In the genomic region with DNA sequence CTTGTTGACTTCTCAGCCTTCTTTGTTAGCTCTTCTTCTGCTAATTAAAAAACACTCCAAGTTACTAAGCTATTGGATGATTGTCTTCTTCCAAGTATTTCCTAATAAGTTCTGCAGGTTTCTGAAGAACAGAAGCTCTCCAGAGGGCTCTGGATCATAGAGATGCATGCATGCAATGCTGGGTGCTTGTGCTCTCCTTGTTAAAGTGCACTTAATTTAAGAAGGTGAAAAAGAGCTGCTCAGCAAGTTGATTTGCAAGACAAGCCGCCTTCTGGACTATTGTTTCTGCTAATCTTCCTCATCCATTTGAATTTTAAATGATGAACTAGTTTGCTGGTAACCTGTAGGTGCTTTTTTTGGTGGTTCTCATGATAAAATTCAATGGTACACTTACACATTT, we compare ENCODE assay signal across 16 cellular contexts. TPM values are rescaled to one million over a fixed set of nuclear protein-coding genes. Genes with fewer than 3 reads are reported as not detected.
DNase-seq lines count a peak whose midpoint lies in the region; ATAC-seq, FAIRE-seq and TF ChIP-seq lines count a peak whose summit lies in the region.
"Had no signal": no experiment of that assay in that cellular context is flagged by ENCODE, and none has a peak within 500 bp of the region (broad histone marks: within the 10 kb centered on the region; RNA-seq: fewer than 3 reads in every experiment).

No MANE protein-coding gene starts in this region.

- TF ChIP-seq POLR2A in H54 (IDR thresholded peaks at IDR 0.05; ENCODE audit: low read depth, low read length), result no peak

- no peaks in the 10 kb centered on the region for H3K27me3 Mint-ChIP-seq in GM23338 (ENCODE audit: insufficient read depth, low read depth, poor library complexity)
- no peaks in the 10 kb centered on the region for H3K27me3 Mint-ChIP-seq in WTC11 (ENCODE audit: low read depth)
- H3K27me3 Mint-ChIP-seq in activated CD4-positive, alpha-beta memory T cell treated with anti-CD3 and anti-CD28 coated beads for 36 hours, result no peaks in the 10 kb centered on the region
- H3K27me3 Mint-ChIP-seq: CD4-positive, CD25-positive, alpha-beta regulatory T cell had no signal

- H3K4me1 ChIP-seq in GM23338 (ENCODE audit: insufficient read depth), result peaks cover 81% of the 10 kb centered on the region
- H3K4me1 ChIP-seq in HUES64 (ENCODE audit: insufficient read depth, low read length), result peaks cover 90% of the 10 kb centered on the region
- H3K4me1 ChIP-seq in iPS-20b (ENCODE audit: insufficient read depth, low read length), result peaks cover 59% of the 10 kb centered on the region
- no peaks in the 10 kb centered on the region for H3K4me1 ChIP-seq in small intestine (ENCODE audit: control insufficient read depth in 2 of 2, insufficient read depth in 1 of 2, low read depth in 1 of 2, low read length in 1 of 2)

- no peaks in the 10 kb centered on the region; the same call in 1 of the 2 replicates for H3F3A ChIP-seq in GM23338 (replicated peaks; ENCODE audit: low read depth)

- ATAC-seq in GM23338, result peak; percentile 85
- peak; percentile 49 for ATAC-seq in WTC11
- ATAC-seq: GM12878 had no signal

- intact Hi-C loops in activated CD4-positive, alpha-beta memory T cell treated with anti-CD3 and anti-CD28 coated beads for 36 hours (cut with micrococcal nuclease), result no loop called here

- H3K4me1 Mint-ChIP-seq in GM23338 (peaks cover 84% of the 10 kb centered on the region), WTC11 (peaks cover 92% of the 10 kb centered on the region)
- H3K4me1 Mint-ChIP-seq in activated CD4-positive, alpha-beta memory T cell treated with anti-CD3 and anti-CD28 coated beads for 36 hours (ENCODE audit: low read depth), result peaks cover 16% of the 10 kb centered on the region

- FAIRE-seq in H54 (lab: Jason Lieb, UNC) (no peak), small intestine (lab: Jason Lieb, UNC) (no peak)
- FAIRE-seq: GM12878, GM18507 had no signal

- CTCF ChIA-PET in WTC11 (lab: Charles Lee), result interaction anchor here (1.4 to 1.5 kb wide), 2 partner anchors 41 to 682 kb away, joined by 4 read pairs; no protein-coding TSS in a partner anchor
- CTCF ChIA-PET in activated CD4-positive, alpha-beta memory T cell treated with anti-CD3 and anti-CD28 coated beads for 36 hours (lab: Charles Lee), result interaction anchor here (0.6 to 1.8 kb wide), 2 partner anchors 38 to 82 kb away, joined by 3 to 4 read pairs; no protein-coding TSS in a partner anchor

- peak overlapping the region; percentile 93 for H3K27ac ChIP-seq in GM23338 (ENCODE audit: low read depth)
- H3K27ac ChIP-seq in HUES64 (ENCODE audit: low read depth, low read length), result peak overlapping the region; percentile 91
- H3K27ac ChIP-seq in iPS-20b (ENCODE audit: low read length), result peak overlapping the region; percentile 65
- H3K27ac ChIP-seq in small intestine (ENCODE audit: low read depth in 1 of 2, low read length in 1 of 2), result no peak overlapping the region
- H3K27ac ChIP-seq: BLaER1 treated with 17β-estradiol and CSF1 and Interleukin-3, amounts not matched to agents 10 nM and 100 nM; GM23248 had no signal

- TF ChIP-seq CTCF in GM23338 (conservative IDR thresholded peaks at IDR 0.05; ENCODE audit: low read depth in 2 of 2), result no peak
- TF ChIP-seq CTCF in WTC11 (IDR thresholded peaks at IDR 0.05), result no peak

- H3K4me3 ChIP-seq in GM23338 (peak overlapping the region; percentile 33), HUES64 (ENCODE audit: low read length) (peak overlapping the region; percentile 31; the same call in 1 of the 2 replicates), iPS-20b (ENCODE audit: low read length) (peak overlapping the region; percentile 23; the same call in 1 of the 2 replicates), small intestine (ENCODE audit: low read depth in 1 of 2, low read length in 2 of 2) (no peak overlapping the region)
- H3K4me3 ChIP-seq: BLaER1 treated with 17β-estradiol and CSF1 and Interleukin-3, amounts not matched to agents 10 nM and 100 nM; GM12878; GM23248 had no signal

- peaks cover 22% of the 10 kb centered on the region; the same call in 2 of the 3 replicates for H3K36me3 Mint-ChIP-seq in GM23338 (ENCODE audit: low read depth)
- H3K36me3 Mint-ChIP-seq in WTC11, result peaks cover 9% of the 10 kb centered on the region; the same call in 1 of the 2 replicates
- peaks cover 18% of the 10 kb centered on the region for H3K36me3 Mint-ChIP-seq in activated CD4-positive, alpha-beta memory T cell treated with anti-CD3 and anti-CD28 coated beads for 36 hours

- DNase-seq in GM23338 (ENCODE audit: low spot score) (peak; percentile 55), WTC11 (ENCODE audit: low spot score) (no peak), H54 (ENCODE audit: insufficient read length, low spot score) (no peak), small intestine (no peak)
- DNase-seq in activated CD8-positive, alpha-beta memory T cell treated with anti-CD3 and anti-CD28 coated beads, Interleukin-2, amount 50 U/mL, for 4 hours, result no peak
- no peak for DNase-seq in activated CD4-positive, alpha-beta memory T cell treated with anti-CD3 and anti-CD28 coated beads for 36 hours
- DNase-seq: ACHN; CD4-positive, CD25-positive, alpha-beta regulatory T cell; DMS79; GM23248; HCEC 1CT had no signal

- H3K9ac ChIP-seq in HUES64 (ENCODE audit: low read depth, low read length) (no peak overlapping the region), iPS-20b (ENCODE audit: low read depth, low read length) (peak overlapping the region; percentile 30; the same call in 1 of the 2 replicates)
- H3K9ac ChIP-seq: BLaER1 treated with 17β-estradiol and CSF1 and Interleukin-3, amounts not matched to agents 10 nM and 100 nM; GM23248 had no signal

- no peak overlapping the region for H2AFZ ChIP-seq in GM23338
- H2AFZ ChIP-seq: GM23248 had no signal

- no peaks in the 10 kb centered on the region for H4K20me1 ChIP-seq in GM23338 (replicated peaks; ENCODE audit: insufficient read depth)

- no peaks in the 10 kb centered on the region for H3K36me3 ChIP-seq in GM23338 (ENCODE audit: insufficient read depth)
- peaks cover 32% of the 10 kb centered on the region for H3K36me3 ChIP-seq in HUES64 (ENCODE audit: insufficient read depth, low read length)
- H3K36me3 ChIP-seq in iPS-20b (ENCODE audit: insufficient read depth, low read depth, low read length), result peaks cover 27% of the 10 kb centered on the region
- peaks cover under 1 to 6% of the 10 kb centered on the region in 2 donors for H3K36me3 ChIP-seq in small intestine (ENCODE audit: control insufficient read depth in 2 of 2, insufficient read depth in 2 of 2, low read length in 2 of 2)

- peak overlapping the region; percentile 93 for H3K27ac Mint-ChIP-seq in GM23338
- peak overlapping the region; percentile 97 for H3K27ac Mint-ChIP-seq in WTC11
- H3K27ac Mint-ChIP-seq in activated CD4-positive, alpha-beta memory T cell treated with anti-CD3 and anti-CD28 coated beads for 36 hours, result no peak overlapping the region
- H3K27ac Mint-ChIP-seq: CD4-positive, CD25-positive, alpha-beta regulatory T cell had no signal

- H3K4me2 ChIP-seq in GM23338, result peak overlapping the region; percentile 71
- H3K4me2 ChIP-seq: BLaER1 treated with 17β-estradiol and CSF1 and Interleukin-3, amounts not matched to agents 10 nM and 100 nM had no signal

- peaks cover 85% of the 10 kb centered on the region for H3K79me2 ChIP-seq in GM23338 (replicated peaks; ENCODE audit: insufficient read depth)

- H3K9me3 Mint-ChIP-seq in GM23338, result no peaks in the 10 kb centered on the region
- H3K9me3 Mint-ChIP-seq in WTC11, result no peaks in the 10 kb centered on the region
- no peaks in the 10 kb centered on the region for H3K9me3 Mint-ChIP-seq in activated CD4-positive, alpha-beta memory T cell treated with anti-CD3 and anti-CD28 coated beads for 36 hours
- H3K9me3 Mint-ChIP-seq: CD4-positive, CD25-positive, alpha-beta regulatory T cell had no signal

- H3K4me3 Mint-ChIP-seq in GM23338, result peak overlapping the region; percentile 47; the same call in 2 of the 3 replicates
- peak overlapping the region; percentile 37 for H3K4me3 Mint-ChIP-seq in WTC11
- H3K4me3 Mint-ChIP-seq in activated CD4-positive, alpha-beta memory T cell treated with anti-CD3 and anti-CD28 coated beads for 36 hours, result no peak overlapping the region
- H3K4me3 Mint-ChIP-seq: CD4-positive, CD25-positive, alpha-beta regulatory T cell had no signal

- WGBS in HUES64, result 22% methylated on average over 1 of the region's 1 CpG
- WGBS in small intestine, 3 donors, result 88 to 100% (median 96%) methylated on average over 1 of the region's 1 CpG

- no peaks in the 10 kb centered on the region for H3K9me2 ChIP-seq in GM23338 (ENCODE audit: insufficient read depth)

- H3K9me3 ChIP-seq in HUES64 (ENCODE audit: insufficient read depth, low read depth, low read length), result no peaks in the 10 kb centered on the region
- no peaks in the 10 kb centered on the region for H3K9me3 ChIP-seq in iPS-20b (ENCODE audit: insufficient read depth, low read depth, low read length)
- no peaks in the 10 kb centered on the region for H3K9me3 ChIP-seq in small intestine (ENCODE audit: control insufficient read depth, low read depth)
- H3K9me3 ChIP-seq: BLaER1 treated with 17β-estradiol and CSF1 and Interleukin-3, amounts not matched to agents 10 nM and 100 nM had no signal

- no peaks in the 10 kb centered on the region for H3K27me3 ChIP-seq in GM23338 (ENCODE audit: insufficient read depth)
- H3K27me3 ChIP-seq in HUES64 (ENCODE audit: insufficient read depth, low read length), result no peaks in the 10 kb centered on the region
- H3K27me3 ChIP-seq in iPS-20b (ENCODE audit: insufficient read depth, low read length), result no peaks in the 10 kb centered on the region
- H3K27me3 ChIP-seq in small intestine (ENCODE audit: control insufficient read depth in 2 of 2, insufficient read depth in 2 of 2, low read length in 2 of 2), result no peaks in the 10 kb centered on the region
- H3K27me3 ChIP-seq: BLaER1 treated with 17β-estradiol and CSF1 and Interleukin-3, amounts not matched to agents 10 nM and 100 nM had no signal

- POLR2A ChIA-PET in WTC11 (lab: Charles Lee), result interaction anchor here (1.1 to 1.3 kb wide), 2 partner anchors 17 to 39 kb away, joined by 3 to 5 read pairs; a partner anchor contains a TSS
- POLR2A ChIA-PET in activated CD4-positive, alpha-beta memory T cell treated with anti-CD3 and anti-CD28 coated beads for 36 hours (lab: Charles Lee), result no interaction called here

RNA-seq across cellular contexts. Expression of a gene that starts 16.1 kb away (rescaled TPM):
- 18.8 and 19.8 TPM in 2 replicates for total RNA-seq in GM23338 (2014; rRNA removed; shearing (Covaris generic))
- polyA plus RNA-seq in GM23338 (2016; fragmentation: Nextera tagmentation; extraction: Ambion mirVana) (80.5 and 86.5 TPM in 2 replicates), small intestine (1 to 10 TPM; 1.3 to 4.7 (median 1.6) TPM)
- polyA plus RNA-seq in HUES64 (2013, experiment 1 of 2), result 31.3 TPM
- polyA plus RNA-seq in HUES64 (2013, experiment 2 of 2), result 23.8 TPM
- total RNA-seq in WTC11 (2021), result 32.3 to 36.0 TPM (median 32.4 TPM) in 3 replicates
- total RNA-seq in activated CD4-positive, alpha-beta memory T cell treated with anti-CD3 and anti-CD28 coated beads for 36 hours, result 10 to 100 TPM; 18.0 to 18.8 TPM

RNA-seq across cellular contexts. Expression of a gene that starts 43.9 kb away (rescaled TPM):
- total RNA-seq in GM23338 (2014; rRNA removed; shearing (Covaris generic)), result 0.19 and 1.4 TPM in 2 replicates
- 0.31 and 0.63 TPM in 2 replicates for polyA plus RNA-seq in GM23338 (2016; fragmentation: Nextera tagmentation; extraction: Ambion mirVana)
- 1.1 TPM for polyA plus RNA-seq in HUES64 (2013, experiment 1 of 2)
- 3.7 TPM for polyA plus RNA-seq in HUES64 (2013, experiment 2 of 2)
- 1.0 to 2.5 TPM (median 1.5 TPM) in 3 replicates for total RNA-seq in WTC11 (2021)
- under 1 TPM in 2 of 3 donors, not detected in 1; 0.49 to 0.81 TPM for polyA plus RNA-seq in small intestine
- total RNA-seq in activated CD4-positive, alpha-beta memory T cell treated with anti-CD3 and anti-CD28 coated beads for 36 hours, result not detected
- total RNA-seq: CD4-positive, CD25-positive, alpha-beta regulatory T cell had no signal
- polyA plus RNA-seq: CD4-positive, CD25-positive, alpha-beta regulatory T cell had no signal

Comparison
In these comparisons a context has a peak if more than half of its experiments do, and no peak if none do; other contexts are left out.
1. H3K27ac ChIP-seq: peak in GM23338 (single experiment), HUES64 (single experiment) and iPS-20b (single experiment); none in small intestine (0 of 2).
2. H3K4me3 ChIP-seq: peak in GM23338 (single experiment), HUES64 (single experiment) and iPS-20b (single experiment); none in small intestine (0 of 2).